In genomic region chr22:23993080-23993479, GRCh38 we compare ENCODE assay signal across 8 cellular contexts. TPM values are rescaled to one million over a fixed set of nuclear protein-coding genes. Genes with fewer than 3 reads are reported as not detected.
"Had no signal": no experiment of that assay in that cellular context is flagged by ENCODE, and none has a peak within 500 bp of the region (broad histone marks: within the 10 kb centered on the region; RNA-seq: fewer than 3 reads in every experiment).

No MANE protein-coding gene starts in this region.

RNA-seq across cellular contexts. Expression of gene GSTT4, which starts 12.2 kb away (rescaled TPM):
- total RNA-seq: LHCN-M2, MCF 10A, NCI-H460, PC-3, Peyer's patch, Right ventricle myocardium superior, SJSA1 had no signal
- polyA plus RNA-seq: SK-N-SH had no signal

RNA-seq across cellular contexts. Expression of gene GSTT2, which starts 13.1 kb away (rescaled TPM):
- total RNA-seq: MCF 10A, NCI-H460, PC-3, Peyer's patch had no signal
